22 cellular contexts compared by ENCODE assay signal in genomic region chr2:135898234-135898786, GRCh38.
"Had no signal": no experiment of that assay in that cellular context is flagged by ENCODE, and none has a peak within 500 bp of the region (broad histone marks: within the 10 kb centered on the region; RNA-seq: fewer than 3 reads in every experiment).

No MANE protein-coding gene starts in this region.

- DNase-seq: IMR-90, Kasumi-1, MM.1S, NCI-H1092 treated with DMSO at 0.1 percent for 48 hours, NCI-H1436, NCI-H187, NCI-H2029, NCI-H2081 treated with DMSO at 0.1 percent for 48 hours, NCI-H2171, NCI-H226, NCI-H446, NCI-H510A, NCI-H524 treated with DMSO at 0.1 percent for 48 hours, NCI-H69, NCI-H774, Right ventricle myocardium superior, RPMI8226, SIG-M5 had no signal

- FAIRE-seq: RCC 7860 had no signal

- H3K4me1 ChIP-seq: SJSA1 had no signal

- H3K27me3 ChIP-seq: SJSA1 had no signal

- H3K27ac ChIP-seq: KMS-11, SJSA1, SK-N-MC had no signal

- H3K9me3 ChIP-seq: SJSA1 had no signal

- H3K4me2 ChIP-seq: KMS-11 had no signal

- H3K4me3 ChIP-seq: SJSA1, SK-N-MC had no signal

- H3K9ac ChIP-seq: KMS-11 had no signal

- H3K36me3 ChIP-seq: SJSA1 had no signal
